ENCODE assay signal across 14 cellular contexts in genomic region chr21:26798856-26799751, GRCh38. TPM values are rescaled to one million over a fixed set of nuclear protein-coding genes. Genes with fewer than 3 reads are reported as not detected.
DNase-seq lines count a peak whose midpoint lies in the region; TF ChIP-seq lines count a peak whose summit lies in the region.
"Had no signal": no experiment of that assay in that cellular context is flagged by ENCODE, and none has a peak within 500 bp of the region (broad histone marks: within the 10 kb centered on the region; RNA-seq: fewer than 3 reads in every experiment).

No MANE protein-coding gene starts in this region.

- H3K9me3 ChIP-seq in mucosa of rectum (ENCODE audit: control insufficient read depth in 2 of 2, low read length in 2 of 2) (peaks cover 0 to 2% of the 10 kb centered on the region in 2 donors), spleen (peaks cover 0 to 7% (median 0%) of the 10 kb centered on the region in 8 donors)
- H3K9me3 ChIP-seq: transverse colon had no signal

- intact Hi-C loops in spleen (cut with DNase I; ENCODE audit: low total_unique reads): no loop called here

- TF ChIP-seq CTCF in astrocyte of the spinal cord (IDR thresholded peaks at IDR 0.05; ENCODE audit: low read depth, low read length): no peak
- no peak for TF ChIP-seq CTCF in spleen (IDR thresholded peaks at IDR 0.05 in 8 of 11, conservative IDR thresholded peaks at IDR 0.05 in 3 of 11)

- in situ Hi-C loops in astrocyte of the spinal cord (cut with HindIII; ENCODE audit: low sequenced_read_pairs): no loop called here

- H3K36me3 ChIP-seq in mucosa of rectum (ENCODE audit: control insufficient read depth in 2 of 2, insufficient read depth in 2 of 2, low read length in 2 of 2): no peaks in the 10 kb centered on the region
- H3K36me3 ChIP-seq in spleen: no peaks in the 10 kb centered on the region
- H3K36me3 ChIP-seq: BLaER1 treated with 17β-estradiol and CSF1 and Interleukin-3, amounts not matched to agents 10 nM and 100 nM; transverse colon had no signal

- H3K27me3 ChIP-seq in mucosa of rectum (ENCODE audit: control insufficient read depth in 2 of 2, insufficient read depth in 2 of 2, low read length in 2 of 2) (no peaks in the 10 kb centered on the region), spleen (replicated peaks in 1 of 7) (no peaks in the 10 kb centered on the region)
- H3K27me3 ChIP-seq: BLaER1 treated with 17β-estradiol and CSF1 and Interleukin-3, amounts not matched to agents 10 nM and 100 nM; transverse colon had no signal

- H3K4me1 ChIP-seq in mucosa of rectum (ENCODE audit: control insufficient read depth in 2 of 2, insufficient read depth in 2 of 2, low read length in 2 of 2) (no peaks in the 10 kb centered on the region), spleen (no peaks in the 10 kb centered on the region)
- H3K4me1 ChIP-seq: BLaER1 treated with 17β-estradiol and CSF1 and Interleukin-3, amounts not matched to agents 10 nM and 100 nM had no signal

- 88 to 94% (median 92%) methylated on average over 8 of the region's 8 CpGs for WGBS in spleen, 5 donors

- H3K4me3 ChIP-seq in astrocyte of the spinal cord (ENCODE audit: low read depth, low read length) (no peak overlapping the region), mucosa of rectum (ENCODE audit: low read length in 2 of 2) (no peak overlapping the region), spleen (no peak overlapping the region)
- H3K4me3 ChIP-seq: BLaER1 treated with 17β-estradiol and CSF1 and Interleukin-3, amounts not matched to agents 10 nM and 100 nM; GM12878; transverse colon had no signal

- H3K9ac ChIP-seq in mucosa of rectum (ENCODE audit: low read depth in 1 of 2, low read length in 2 of 2): no peak overlapping the region
- H3K9ac ChIP-seq: BLaER1 treated with 17β-estradiol and CSF1 and Interleukin-3, amounts not matched to agents 10 nM and 100 nM had no signal

- peak overlapping the region; percentile 16 to 21 for H3K27ac ChIP-seq in mucosa of rectum (ENCODE audit: low read depth in 2 of 2, low read length in 2 of 2)
- peak overlapping the region in 1 of 8 donors; percentile 60 for H3K27ac ChIP-seq in spleen
- H3K27ac ChIP-seq: BLaER1 treated with 17β-estradiol and CSF1 and Interleukin-3, amounts not matched to agents 10 nM and 100 nM; VCaP had no signal

- DNase-seq in DMS53 treated with DMSO at 0.1 percent for 48 hours (lab: John Stamatoyannopoulos, UW; ENCODE audit: unreplicated experiment) (peak; percentile 90), NCI-H1092 treated with DMSO at 0.1 percent for 48 hours (lab: John Stamatoyannopoulos, UW) (peak; percentile 78), astrocyte of the spinal cord (ENCODE audit: low read depth, low spot score) (peak; percentile 42), spleen (no peak), NCI-H146 (lab: John Stamatoyannopoulos, UW) (no peak), GM19238 (ENCODE audit: insufficient read length, low spot score) (no peak)
- DNase-seq in effector CD8-positive, alpha-beta T cell (lab: John Stamatoyannopoulos, UW): no peak
- DNase-seq: islet precursor cell, naive B cell, transverse colon had no signal

- no peak for TF ChIP-seq POLR2A in spleen (IDR thresholded peaks at IDR 0.05)

RNA-seq across cellular contexts. Expression of gene ADAMTS1, which starts 46.1 kb away (rescaled TPM):
- 10 to 100 TPM; 15.9 to 71.6 (median 29.6) TPM for total RNA-seq in spleen
- polyA plus RNA-seq in spleen: 10 to 100 TPM in 1 of 3 donors, 1 to 10 TPM in 2; 2.3 to 11.2 (median 7.8) TPM

Comparison
In these comparisons a context has a peak if more than half of its experiments do, and no peak if none do; other contexts are left out.
1. DNase-seq: peak in DMS53 treated with DMSO at 0.1 percent for 48 hours (single experiment), NCI-H1092 treated with DMSO at 0.1 percent for 48 hours (single experiment) and astrocyte of the spinal cord (single experiment); none in spleen (single experiment), NCI-H146 (single experiment), effector CD8-positive, alpha-beta T cell (single experiment) and GM19238 (single experiment).